8 cellular contexts compared by ENCODE assay signal in genomic region chr5:9361835-9362234, GRCh38.
DNase-seq lines count a peak whose midpoint lies in the region; ATAC-seq lines count a peak whose summit lies in the region.

No MANE protein-coding gene starts in this region.

- peaks cover 0 to 4% of the 10 kb centered on the region in 2 donors for H3K9me3 Mint-ChIP-seq in activated naive CD4-positive, alpha-beta T cell treated with anti-CD3 and anti-CD28 coated beads, Interleukin-2, amount 50 U/mL, for 72 hours
- peaks cover 3 to 13% of the 10 kb centered on the region in 2 donors for H3K9me3 Mint-ChIP-seq in stimulated activated naive B cell treated with anti-CD40 and anti-IgM and Interleukin-4, amounts not matched to agents 10 μg/mL and 1 μg/mL and 100 μg/mL, for 72 hours

- no peaks in the 10 kb centered on the region for H3K9me3 ChIP-seq in iPS DF 6.9 (ENCODE audit: control insufficient read depth, insufficient read depth, low read length)

- no peak overlapping the region for H3K27ac Mint-ChIP-seq in activated naive CD4-positive, alpha-beta T cell treated with anti-CD3 and anti-CD28 coated beads, Interleukin-2, amount 50 U/mL, for 72 hours
- H3K27ac Mint-ChIP-seq in stimulated activated naive B cell treated with anti-CD40 and anti-IgM and Interleukin-4, amounts not matched to agents 10 μg/mL and 1 μg/mL and 100 μg/mL, for 72 hours, result no peak overlapping the region

- no peaks in the 10 kb centered on the region for H3K36me3 Mint-ChIP-seq in activated naive CD4-positive, alpha-beta T cell treated with anti-CD3 and anti-CD28 coated beads, Interleukin-2, amount 50 U/mL, for 72 hours
- no peaks in the 10 kb centered on the region for H3K36me3 Mint-ChIP-seq in stimulated activated naive B cell treated with anti-CD40 and anti-IgM and Interleukin-4, amounts not matched to agents 10 μg/mL and 1 μg/mL and 100 μg/mL, for 72 hours

- DNase-seq in DMS153 treated with DMSO at 0.1 percent for 48 hours (lab: John Stamatoyannopoulos, UW; ENCODE audit: unreplicated experiment), result peak; percentile 49
- peak; percentile 38 for DNase-seq in GM19240 (ENCODE audit: insufficient read length, low spot score)
- DNase-seq in NCI-H82 (lab: John Stamatoyannopoulos, UW), result peak; percentile 84
- DNase-seq in activated naive CD4-positive, alpha-beta T cell treated with anti-CD3 and anti-CD28 coated beads, Interleukin-2, amount 50 U/mL, for 72 hours (ENCODE audit: low spot score in 2 of 2), result peak in 1 of 2 donors; percentile 50
- peak; percentile 83 for DNase-seq in iPS DF 6.9 (ENCODE audit: low read depth, low spot score)
- peak; percentile 2 for DNase-seq in stimulated activated naive B cell treated with anti-CD40 and anti-IgM and Interleukin-4, amounts not matched to agents 10 μg/mL and 1 μg/mL and 100 μg/mL, for 72 hours

- no peak overlapping the region for H3K4me3 ChIP-seq in iPS DF 6.9 (ENCODE audit: low read length)

- no peak overlapping the region for H3K27ac ChIP-seq in iPS DF 6.9 (ENCODE audit: low read length)

- peak; percentile 55 for ATAC-seq in HG03139 (IDR thresholded peaks at IDR 0.05; ENCODE audit: unreplicated experiment)
- ATAC-seq in activated naive CD4-positive, alpha-beta T cell treated with anti-CD3 and anti-CD28 coated beads, Interleukin-2, amount 50 U/mL, for 72 hours, result peak; percentile 40 to 65
- ATAC-seq in stimulated activated naive B cell treated with anti-CD40 and anti-IgM and Interleukin-4, amounts not matched to agents 10 μg/mL and 1 μg/mL and 100 μg/mL, for 72 hours (replicated peaks), result peak; percentile 52 to 61
- ATAC-seq in activated CD4-positive, CD25-positive, alpha-beta regulatory T cell treated with anti-CD3 and anti-CD28 coated beads, Interleukin-2, amount 50 U/mL, for 24 hours, result no peak

- H3K4me1 ChIP-seq in iPS DF 6.9 (ENCODE audit: control insufficient read depth, insufficient read depth, low read length), result peaks cover 2% of the 10 kb centered on the region; the same call in 1 of the 2 replicates

- no peak overlapping the region for H3K4me3 Mint-ChIP-seq in stimulated activated naive B cell treated with anti-CD40 and anti-IgM and Interleukin-4, amounts not matched to agents 10 μg/mL and 1 μg/mL and 100 μg/mL, for 72 hours

- no peaks in the 10 kb centered on the region for H3K27me3 ChIP-seq in iPS DF 6.9 (ENCODE audit: control insufficient read depth, insufficient read depth, low read length)

- no peaks in the 10 kb centered on the region for H3K27me3 Mint-ChIP-seq in stimulated activated naive B cell treated with anti-CD40 and anti-IgM and Interleukin-4, amounts not matched to agents 10 μg/mL and 1 μg/mL and 100 μg/mL, for 72 hours

- WGBS in iPS DF 6.9 (ENCODE audit: insufficient coverage, insufficient read length), result no CpG with 5 or more reads among the region's 8 CpGs

- H3K36me3 ChIP-seq in iPS DF 6.9 (ENCODE audit: control insufficient read depth, insufficient read depth, low read length), result no peaks in the 10 kb centered on the region

- peaks cover 2 to 6% of the 10 kb centered on the region in 2 donors for H3K4me1 Mint-ChIP-seq in stimulated activated naive B cell treated with anti-CD40 and anti-IgM and Interleukin-4, amounts not matched to agents 10 μg/mL and 1 μg/mL and 100 μg/mL, for 72 hours

Comparison
In these comparisons a context has a peak if more than half of its experiments do, and no peak if none do; other contexts are left out.
1. ATAC-seq: peak in HG03139 (single experiment), activated naive CD4-positive, alpha-beta T cell treated with anti-CD3 and anti-CD28 coated beads, Interleukin-2, amount 50 U/mL, for 72 hours (2 of 2) and stimulated activated naive B cell treated with anti-CD40 and anti-IgM and Interleukin-4, amounts not matched to agents 10 μg/mL and 1 μg/mL and 100 μg/mL, for 72 hours (2 of 2); none in activated CD4-positive, CD25-positive, alpha-beta regulatory T cell treated with anti-CD3 and anti-CD28 coated beads, Interleukin-2, amount 50 U/mL, for 24 hours (0 of 2).